In genomic region chr3:57998366-57999283, GRCh38 we compare ENCODE assay signal across 8 cellular contexts. TPM values are rescaled to one million over a fixed set of nuclear protein-coding genes. Genes with fewer than 3 reads are reported as not detected.
A peak's percentile ranks its signal among the peaks of the same experiment; 100 is the strongest.
DNase-seq lines count a peak whose midpoint lies in the region; ATAC-seq and TF ChIP-seq lines count a peak whose summit lies in the region.

No MANE protein-coding gene starts in this region.

- CTCF ChIA-PET in CD8-positive, alpha-beta T cell (lab: Charles Lee), result interaction anchor here (1.0 to 1.9 kb wide), 3 partner anchors 9 to 218 kb away, joined by 3 to 10 read pairs (median 3); partner anchors contain the start of gene FLNB

- no peaks in the 10 kb centered on the region for H3K9me3 ChIP-seq in CD8-positive, alpha-beta T cell (ENCODE audit: low read length)
- no peaks in the 10 kb centered on the region for H3K9me3 ChIP-seq in HAP-1

- no peak for TF ChIP-seq CTCF in CD8-positive, alpha-beta T cell (IDR thresholded peaks at IDR 0.05)
- TF ChIP-seq CTCF in type B pancreatic cell (conservative IDR thresholded peaks at IDR 0.05), result no peak

- H3K4me3 Mint-ChIP-seq in CD8-positive, alpha-beta T cell, result peak overlapping the region; percentile 76
- H3K4me3 Mint-ChIP-seq in T-helper 2 cell treated with Interferon-gamma antibody and Interleukin-4, amounts not matched to agents 5 μg/mL and 100 μg/mL, for 36 hours, result peak overlapping the region; percentile 80
- H3K4me3 Mint-ChIP-seq in type B pancreatic cell, result peak overlapping the region; percentile 37

- H3K4me1 Mint-ChIP-seq in CD8-positive, alpha-beta T cell (ENCODE audit: low read depth), result peaks cover 14% of the 10 kb centered on the region
- H3K4me1 Mint-ChIP-seq in T-helper 2 cell treated with Interferon-gamma antibody and Interleukin-4, amounts not matched to agents 5 μg/mL and 100 μg/mL, for 36 hours (ENCODE audit: low read depth), result peaks cover 21% of the 10 kb centered on the region
- H3K4me1 Mint-ChIP-seq in type B pancreatic cell (ENCODE audit: unreplicated experiment), result peaks cover 20% of the 10 kb centered on the region

- H3K4me3 ChIP-seq in CD8-positive, alpha-beta T cell (ENCODE audit: low read depth, low read length), result peak overlapping the region; percentile 28
- no peak overlapping the region for H3K4me3 ChIP-seq in HAP-1

- no peaks in the 10 kb centered on the region for H3K36me3 ChIP-seq in CD8-positive, alpha-beta T cell (ENCODE audit: insufficient read depth, low read length)
- H3K36me3 ChIP-seq in HAP-1 (replicated peaks), result no peaks in the 10 kb centered on the region

- POLR2A ChIA-PET in CD8-positive, alpha-beta T cell (lab: Charles Lee), result no interaction called here

- peaks cover 8% of the 10 kb centered on the region for H3K4me1 ChIP-seq in CD8-positive, alpha-beta T cell (ENCODE audit: insufficient read depth, low read length)
- H3K4me1 ChIP-seq in HAP-1, result peaks cover 15% of the 10 kb centered on the region

- no peak overlapping the region for H3K27ac ChIP-seq in CD8-positive, alpha-beta T cell (ENCODE audit: low read depth, low read length)

- no peaks in the 10 kb centered on the region for H3K36me3 Mint-ChIP-seq in CD8-positive, alpha-beta T cell
- H3K36me3 Mint-ChIP-seq in T-helper 2 cell treated with Interferon-gamma antibody and Interleukin-4, amounts not matched to agents 5 μg/mL and 100 μg/mL, for 36 hours (ENCODE audit: low read depth), result no peaks in the 10 kb centered on the region
- no peaks in the 10 kb centered on the region for H3K36me3 Mint-ChIP-seq in type B pancreatic cell

- intact Hi-C loops in CD8-positive, alpha-beta T cell (cut with DNase I, micrococcal nuclease), result no loop called here
- intact Hi-C loops in left ventricle myocardium superior (cut with micrococcal nuclease), result no loop called here

- no peak for DNase-seq in CD8-positive, alpha-beta T cell
- DNase-seq in HAP-1 (ENCODE audit: low spot score in 2 of 2) (peak; percentile 38 to 72), left ventricle myocardium superior (no peak), type B pancreatic cell (ENCODE audit: extremely low spot score, unreplicated experiment) (no peak), OCI-M2 (lab: John Stamatoyannopoulos, UW; ENCODE audit: unreplicated experiment) (no peak)
- DNase-seq in T-helper 2 cell treated with Interferon-gamma antibody and Interleukin-4, amounts not matched to agents 5 μg/mL and 100 μg/mL, for 36 hours (ENCODE audit: low spot score), result peak; percentile 34

- ATAC-seq in CD8-positive, alpha-beta T cell, result peak; percentile 38
- ATAC-seq in left ventricle myocardium superior (peak; percentile 82), GM18861 (IDR thresholded peaks at IDR 0.05; ENCODE audit: unreplicated experiment) (no peak), HG03135 (IDR thresholded peaks at IDR 0.05; ENCODE audit: unreplicated experiment) (no peak)

- no peaks in the 10 kb centered on the region for H3K9me3 Mint-ChIP-seq in CD8-positive, alpha-beta T cell
- no peaks in the 10 kb centered on the region for H3K9me3 Mint-ChIP-seq in T-helper 2 cell treated with Interferon-gamma antibody and Interleukin-4, amounts not matched to agents 5 μg/mL and 100 μg/mL, for 36 hours
- H3K9me3 Mint-ChIP-seq in type B pancreatic cell, result peaks cover 4% of the 10 kb centered on the region

- H3K27me3 Mint-ChIP-seq in CD8-positive, alpha-beta T cell (ENCODE audit: low read depth), result no peaks in the 10 kb centered on the region
- no peaks in the 10 kb centered on the region for H3K27me3 Mint-ChIP-seq in T-helper 2 cell treated with Interferon-gamma antibody and Interleukin-4, amounts not matched to agents 5 μg/mL and 100 μg/mL, for 36 hours (ENCODE audit: low read depth)
- H3K27me3 Mint-ChIP-seq in type B pancreatic cell, result no peaks in the 10 kb centered on the region

- H3K27me3 ChIP-seq in CD8-positive, alpha-beta T cell (ENCODE audit: insufficient read depth, low read length), result no peaks in the 10 kb centered on the region
- H3K27me3 ChIP-seq in HAP-1 (ENCODE audit: low read depth), result no peaks in the 10 kb centered on the region

- H3K27ac Mint-ChIP-seq in CD8-positive, alpha-beta T cell, result peak overlapping the region; percentile 6
- peak overlapping the region; percentile 71 for H3K27ac Mint-ChIP-seq in T-helper 2 cell treated with Interferon-gamma antibody and Interleukin-4, amounts not matched to agents 5 μg/mL and 100 μg/mL, for 36 hours
- H3K27ac Mint-ChIP-seq in type B pancreatic cell, result peak overlapping the region; percentile 99

- in situ Hi-C loops in HAP-1 (cut with MboI; ENCODE audit: low sequenced_read_pairs), result no loop called here

RNA-seq across cellular contexts. Expression of gene FLNB, which starts 9.6 kb away (rescaled TPM):
- total RNA-seq in CD8-positive, alpha-beta T cell, result 10 to 100 TPM; 46.8 to 52.1 TPM
- total RNA-seq in left ventricle myocardium superior (33.7 TPM), type B pancreatic cell (ENCODE audit: low replicate concordance) (204 and 295 TPM in 2 replicates)

Comparison
In these comparisons a context has a peak if more than half of its experiments do, and no peak if none do; other contexts are left out.
1. ATAC-seq: peak in CD8-positive, alpha-beta T cell (single experiment) and left ventricle myocardium superior (single experiment); none in GM18861 (single experiment) and HG03135 (single experiment).
2. DNase-seq: peak in HAP-1 (2 of 2) and T-helper 2 cell treated with Interferon-gamma antibody and Interleukin-4, amounts not matched to agents 5 μg/mL and 100 μg/mL, for 36 hours (single experiment); none in CD8-positive, alpha-beta T cell (0 of 7), left ventricle myocardium superior (single experiment), type B pancreatic cell (single experiment) and OCI-M2 (single experiment).
3. H3K27ac Mint-ChIP-seq: peak in every context shown above with its lines; median percentile 99 in type B pancreatic cell; 71 in T-helper 2 cell treated with Interferon-gamma antibody and Interleukin-4, amounts not matched to agents 5 μg/mL and 100 μg/mL, for 36 hours; 6 in CD8-positive, alpha-beta T cell.
4. Peak in every context shown above with its lines, with median percentiles within 50 percentile points of each other: H3K4me3 Mint-ChIP-seq.